Comparison of ENCODE assay signal across 12 cellular contexts in genomic region chr17:63436523-63437110, GRCh38. TPM values are rescaled to one million over a fixed set of nuclear protein-coding genes. Genes with fewer than 3 reads are reported as not detected.
A peak's percentile ranks its signal among the peaks of the same experiment; 100 is the strongest.
DNase-seq lines count a peak whose midpoint lies in the region; ATAC-seq, FAIRE-seq and TF ChIP-seq lines count a peak whose summit lies in the region.
"Had no signal": no experiment of that assay in that cellular context is flagged by ENCODE, and none has a peak within 500 bp of the region (broad histone marks: within the 10 kb centered on the region; RNA-seq: fewer than 3 reads in every experiment).

No MANE protein-coding gene starts in this region.

- H3K27me3 Mint-ChIP-seq in GM23338 (ENCODE audit: insufficient read depth, low read depth, poor library complexity) = peaks cover 7% of the 10 kb centered on the region
- no peaks in the 10 kb centered on the region for H3K27me3 Mint-ChIP-seq in mesothelial cell of epicardium (ENCODE audit: low read depth)
- H3K27me3 Mint-ChIP-seq: brain; stimulated activated naive CD8-positive, alpha-beta T cell treated with anti-CD3 and anti-CD28 coated beads, Interleukin-15, Interleukin-2, amounts not matched to agents 100 ng/mL and 50 ng/mL, for 24 hours had no signal

- no peaks in the 10 kb centered on the region for H3F3A ChIP-seq in GM23338 (replicated peaks; ENCODE audit: low read depth)

- H3K36me3 ChIP-seq in BLaER1 treated with 17β-estradiol and CSF1 and Interleukin-3, amounts not matched to agents 10 nM and 100 nM = no peaks in the 10 kb centered on the region; a peak in 1 of 22 replicates
- no peaks in the 10 kb centered on the region for H3K36me3 ChIP-seq in GM23338 (ENCODE audit: insufficient read depth)
- H3K36me3 ChIP-seq in WERI-Rb-1 = peaks cover 25% of the 10 kb centered on the region
- H3K36me3 ChIP-seq in HepG2 (replicated peaks in 1 of 2; ENCODE audit: control insufficient read depth in 1 of 2, insufficient read depth in 2 of 2, low read length in 2 of 2) = no peaks in the 10 kb centered on the region

- TF ChIP-seq POLR2A in HepG2 (IDR thresholded peaks at IDR 0.05; ENCODE audit: insufficient read depth in 1 of 2, low read depth in 2 of 2, low read length in 2 of 2) = no peak

- ATAC-seq in GM23338 = peak; percentile 28
- ATAC-seq in HepG2 = no peak
- no peak for ATAC-seq in HG03432 (IDR thresholded peaks at IDR 0.05; ENCODE audit: unreplicated experiment)

- peaks cover 63 to 88% (median 78%) of the 10 kb centered on the region in 10 experiments for H3K4me1 ChIP-seq in BLaER1 treated with 17β-estradiol and CSF1 and Interleukin-3, amounts not matched to agents 10 nM and 100 nM
- H3K4me1 ChIP-seq in GM23338 (ENCODE audit: insufficient read depth) (peaks cover 6% of the 10 kb centered on the region; the same call in 1 of the 2 replicates), HepG2 (ENCODE audit: insufficient read depth, low read length) (peaks cover 51% of the 10 kb centered on the region)

- in situ Hi-C loops in HepG2 (cut with HindIII; ENCODE audit: extremely low pct_ligation_motif_present, low pct_unique_long_range_greater_than_20kb) = no loop called here

- H3K9me3 Mint-ChIP-seq in GM23338 (no peaks in the 10 kb centered on the region), mesothelial cell of epicardium (no peaks in the 10 kb centered on the region)
- H3K9me3 Mint-ChIP-seq: brain; stimulated activated naive CD8-positive, alpha-beta T cell treated with anti-CD3 and anti-CD28 coated beads, Interleukin-15, Interleukin-2, amounts not matched to agents 100 ng/mL and 50 ng/mL, for 24 hours had no signal

- H3K4me3 Mint-ChIP-seq in GM23338 (no peak overlapping the region), mesothelial cell of epicardium (no peak overlapping the region)
- H3K4me3 Mint-ChIP-seq: brain; stimulated activated naive CD8-positive, alpha-beta T cell treated with anti-CD3 and anti-CD28 coated beads, Interleukin-15, Interleukin-2, amounts not matched to agents 100 ng/mL and 50 ng/mL, for 24 hours had no signal

- 71% methylated on average over 13 of the region's 17 CpGs for WGBS in HepG2 (ENCODE audit: low lambda C conversion rate)

- H3K27ac Mint-ChIP-seq in GM23338 (no peak overlapping the region; the same call in 1 of the 2 replicates), mesothelial cell of epicardium (no peak overlapping the region)
- H3K27ac Mint-ChIP-seq: stimulated activated naive CD8-positive, alpha-beta T cell treated with anti-CD3 and anti-CD28 coated beads, Interleukin-15, Interleukin-2, amounts not matched to agents 100 ng/mL and 50 ng/mL, for 24 hours had no signal

- no TSS peak for BruUV-seq in HepG2 (replicated peaks; lab: Mats Ljungman, UMichigan)

- H3K9me3 ChIP-seq in BLaER1 treated with 17β-estradiol and CSF1 and Interleukin-3, amounts not matched to agents 10 nM and 100 nM (replicated peaks in 1 of 11) = no peaks in the 10 kb centered on the region
- H3K9me3 ChIP-seq in WERI-Rb-1 (ENCODE audit: severe bottlenecking) (no peaks in the 10 kb centered on the region), HepG2 (ENCODE audit: low read length) (no peaks in the 10 kb centered on the region)
- H3K9me3 ChIP-seq: mucosa of descending colon had no signal

- H3K4me1 Mint-ChIP-seq in GM23338 (peaks cover 36% of the 10 kb centered on the region), mesothelial cell of epicardium (peaks cover 12% of the 10 kb centered on the region)

- H3K27me3 ChIP-seq in BLaER1 treated with 17β-estradiol and CSF1 and Interleukin-3, amounts not matched to agents 10 nM and 100 nM = 0 out of 22 replicates have a peak, but pooled peaks cover 0 to 3% (median 0%) of the 10 kb centered on the region in 11 experiments
- H3K27me3 ChIP-seq in GM23338 (ENCODE audit: insufficient read depth) (no peaks in the 10 kb centered on the region), WERI-Rb-1 (ENCODE audit: insufficient read depth, low read depth, severe bottlenecking) (no peaks in the 10 kb centered on the region), HepG2 (ENCODE audit: control insufficient read depth in 1 of 2, insufficient read depth in 2 of 2, low read length in 2 of 2) (peaks cover 0 to 15% of the 10 kb centered on the region in 2 experiments; a peak in 2 of 5 replicates)

- no peaks in the 10 kb centered on the region; a peak in 1 of 22 replicates for H4K20me1 ChIP-seq in BLaER1 treated with 17β-estradiol and CSF1 and Interleukin-3, amounts not matched to agents 10 nM and 100 nM
- H4K20me1 ChIP-seq in GM23338 (replicated peaks; ENCODE audit: insufficient read depth) = no peaks in the 10 kb centered on the region; the same call in 1 of the 2 replicates
- H4K20me1 ChIP-seq in HepG2 (ENCODE audit: insufficient read depth, low read length) = no peaks in the 10 kb centered on the region

- CTCF ChIA-PET in HepG2 (lab: Yijun Ruan, JAX; ENCODE audit: low intra/inter-chr PET ratio, low total read pairs) = interaction anchor here (1.1 kb wide), 1 partner anchor 42 kb away, joined by 5 read pairs; no protein-coding TSS in a partner anchor

- TF ChIP-seq EP300 in HepG2 (IDR thresholded peaks at IDR 0.05; ENCODE audit: low read depth in 2 of 2, low read length in 2 of 2) (no peak), HepG2 (CRISPR knock-in tag; IDR thresholded peaks at IDR 0.05; ENCODE audit: borderline replicate concordance) (no peak)

- peak overlapping the region in 10 of 11 experiments; percentile 23 to 87 (median 82); a peak in 19 of 22 replicates for H3K4me2 ChIP-seq in BLaER1 treated with 17β-estradiol and CSF1 and Interleukin-3, amounts not matched to agents 10 nM and 100 nM
- peak overlapping the region; percentile 48; the same call in 1 of the 2 replicates for H3K4me2 ChIP-seq in GM23338
- no peak overlapping the region for H3K4me2 ChIP-seq in HepG2 (ENCODE audit: low read depth, low read length)

- TF ChIP-seq CTCF in GM23338 (conservative IDR thresholded peaks at IDR 0.05; ENCODE audit: low read depth in 2 of 2) (peak; percentile 61 to 77), WERI-Rb-1 (IDR thresholded peaks at IDR 0.05; ENCODE audit: low read depth, low read length) (peak; percentile 93), HepG2 (CRISPR knock-in tag; IDR thresholded peaks at IDR 0.05) (peak; percentile 63), mesothelial cell of epicardium (IDR thresholded peaks at IDR 0.05; ENCODE audit: unreplicated experiment) (no peak)

- H2AFZ ChIP-seq in GM23338 (no peak overlapping the region), HepG2 (ENCODE audit: low read length) (no peak overlapping the region)

- H3K36me3 Mint-ChIP-seq in GM23338 (ENCODE audit: low read depth) (peaks cover 3% of the 10 kb centered on the region; the same call in 1 of the 3 replicates), mesothelial cell of epicardium (peaks cover 2% of the 10 kb centered on the region)
- H3K36me3 Mint-ChIP-seq: brain had no signal

- peak; percentile 43 for TF ChIP-seq RAD21 in HepG2 (CRISPR knock-in tag; IDR thresholded peaks at IDR 0.05)

- no peaks in the 10 kb centered on the region for H3K79me2 ChIP-seq in GM23338 (replicated peaks; ENCODE audit: insufficient read depth)
- no peaks in the 10 kb centered on the region for H3K79me2 ChIP-seq in HepG2 (ENCODE audit: insufficient read depth, low read length)

- no peak overlapping the region for H3K27ac ChIP-seq in BLaER1 treated with 17β-estradiol and CSF1 and Interleukin-3, amounts not matched to agents 10 nM and 100 nM
- H3K27ac ChIP-seq in GM23338 (ENCODE audit: low read depth) = no peak overlapping the region
- peak overlapping the region; percentile 64 for H3K27ac ChIP-seq in WERI-Rb-1
- no peak overlapping the region for H3K27ac ChIP-seq in HepG2 (ENCODE audit: extremely low read length, insufficient read depth, low read length)

- H3K9ac ChIP-seq in BLaER1 treated with 17β-estradiol and CSF1 and Interleukin-3, amounts not matched to agents 10 nM and 100 nM = no peak overlapping the region
- H3K9ac ChIP-seq in HepG2 (ENCODE audit: insufficient read depth, low read depth, low read length) = no peak overlapping the region

- POLR2A ChIA-PET in HepG2 (lab: Yijun Ruan, JAX) = interaction anchor here (1.1 to 1.3 kb wide), 2 partner anchors 60 to 185 kb away, joined by 3 read pairs; partner anchors contain the start of gene MAP3K3

- FAIRE-seq in HepG2 (lab: Jason Lieb, UNC) = no peak

- DNase-seq in GM23338 (ENCODE audit: low spot score) = peak; percentile 63
- DNase-seq in WERI-Rb-1 = peak; percentile 95
- DNase-seq in HepG2 (ENCODE audit: low spot score) = no peak
- no peak for DNase-seq in mesothelial cell of epicardium (ENCODE audit: low spot score in 2 of 2, unreplicated experiment in 2 of 2)
- no peak for DNase-seq in stimulated activated CD4-positive, alpha-beta T cell treated with anti-CD3 and anti-CD28 coated beads, Interleukin-4, amount 100 ng/mL, for 4 hours
- DNase-seq in COR-L47 (lab: John Stamatoyannopoulos, UW) = no peak
- DNase-seq: NCI-H2081 treated with DMSO at 0.1 percent for 48 hours had no signal

- no peaks in the 10 kb centered on the region for H3K9me2 ChIP-seq in GM23338 (ENCODE audit: insufficient read depth)

- no peak overlapping the region for H3K4me3 ChIP-seq in BLaER1 treated with 17β-estradiol and CSF1 and Interleukin-3, amounts not matched to agents 10 nM and 100 nM
- H3K4me3 ChIP-seq in GM23338 = no peak overlapping the region
- no peak overlapping the region for H3K4me3 ChIP-seq in WERI-Rb-1 (ENCODE audit: low read depth, low read length)
- no peak overlapping the region for H3K4me3 ChIP-seq in HepG2 (replicated peaks in 1 of 3; ENCODE audit: insufficient read depth in 1 of 3, low read depth in 2 of 3, low read length in 3 of 3)
- H3K4me3 ChIP-seq: mucosa of descending colon had no signal

- intact Hi-C loops in HepG2 (cut with micrococcal nuclease; ENCODE audit: unreplicated experiment) = no loop called here

RNA-seq across cellular contexts. Expression of gene CYB561, which starts 9.5 kb away (rescaled TPM):
- total RNA-seq in GM23338 (2014; rRNA removed; shearing (Covaris generic)) = 21.9 and 30.9 TPM in 2 replicates
- polyA plus RNA-seq in GM23338 (2016; fragmentation: Nextera tagmentation; extraction: Ambion mirVana) = 13.2 and 13.7 TPM in 2 replicates
- 3.1 and 6.7 TPM in 2 replicates for total RNA-seq in HepG2 (2016; rRNA removed; fragmentation: Illumina TruSeq; extraction: Trizol)
- total RNA-seq in HepG2 (2016; cell fraction: cytosol; rRNA removed; fragmentation: Illumina TruSeq; extraction: Trizol; ENCODE audit: low read depth) = 2.0 TPM in 2 replicates
- total RNA-seq in HepG2 (2016; cell fraction: insoluble cytoplasmic fraction; rRNA removed; fragmentation: Illumina TruSeq; extraction: Trizol) = 3.7 and 6.3 TPM in 2 replicates
- total RNA-seq in HepG2 (2016; cell fraction: membrane; rRNA removed; fragmentation: Illumina TruSeq; extraction: Trizol) = 5.5 and 6.5 TPM in 2 replicates
- 3.5 and 4.9 TPM in 2 replicates for total RNA-seq in HepG2 (2016; cell fraction: nucleus; rRNA removed; fragmentation: Illumina TruSeq; extraction: Trizol)
- 1.5 and 1.6 TPM in 2 replicates for polyA plus RNA-seq in HepG2 (2011; rRNA removed)
- 1.1 and 1.3 TPM in 2 replicates for polyA plus RNA-seq in HepG2 (2011; cell fraction: cytosol; rRNA removed)
- polyA plus RNA-seq in HepG2 (2011; cell fraction: nucleus; rRNA removed) = 2.1 and 2.4 TPM in 2 replicates
- 1.1 and 1.3 TPM in 2 replicates for polyA plus RNA-seq in HepG2 (2012)
- 1.9 and 2.3 TPM in 2 replicates for polyA plus RNA-seq in HepG2 (2016; cell fraction: cytosol; fragmentation: Illumina TruSeq; extraction: Trizol; ENCODE audit: low read depth)
- polyA plus RNA-seq in HepG2 (2016; cell fraction: insoluble cytoplasmic fraction; fragmentation: Illumina TruSeq; extraction: Trizol; ENCODE audit: low read depth) = 3.5 and 4.0 TPM in 2 replicates
- 4.5 and 4.6 TPM in 2 replicates for polyA plus RNA-seq in HepG2 (2016; cell fraction: membrane; fragmentation: Illumina TruSeq; extraction: Trizol; ENCODE audit: low read depth)
- 9.1 TPM in 2 replicates for polyA plus RNA-seq in HepG2 (2016; cell fraction: nucleus; fragmentation: Illumina TruSeq; extraction: Trizol; ENCODE audit: insufficient read depth, low read depth)
- polyA minus RNA-seq in HepG2 (2011; rRNA and poly(A)+ RNA removed; ENCODE audit: low replicate concordance) = 10.1 and 69.6 TPM in 2 replicates
- 1.1 TPM in 2 replicates for polyA minus RNA-seq in HepG2 (2011; cell fraction: cytosol; rRNA and poly(A)+ RNA removed)
- 1.4 and 2.6 TPM in 2 replicates for polyA minus RNA-seq in HepG2 (2011; cell fraction: nucleus; rRNA and poly(A)+ RNA removed)
- total RNA-seq in mesothelial cell of epicardium = 20.4 to 21.5 TPM (median 20.5 TPM) in 3 replicates

RNA-seq across cellular contexts. Expression of gene ACE, which starts 40.2 kb away (rescaled TPM):
- total RNA-seq in GM23338 (2014; rRNA removed; shearing (Covaris generic)) = 5.4 and 9.1 TPM in 2 replicates
- 0.82 and 1.0 TPM in 2 replicates for polyA plus RNA-seq in GM23338 (2016; fragmentation: Nextera tagmentation; extraction: Ambion mirVana)
- 0.13 TPM in 1 of 2 replicates, not detected in the other for total RNA-seq in HepG2 (2016; rRNA removed; fragmentation: Illumina TruSeq; extraction: Trizol)
- not detected in 2 replicates for total RNA-seq in HepG2 (2016; cell fraction: cytosol; rRNA removed; fragmentation: Illumina TruSeq; extraction: Trizol; ENCODE audit: low read depth)
- 0.15 TPM in 1 of 2 replicates, not detected in the other for total RNA-seq in HepG2 (2016; cell fraction: insoluble cytoplasmic fraction; rRNA removed; fragmentation: Illumina TruSeq; extraction: Trizol)
- total RNA-seq in HepG2 (2016; cell fraction: membrane; rRNA removed; fragmentation: Illumina TruSeq; extraction: Trizol) = not detected in 2 replicates
- not detected in 2 replicates for total RNA-seq in HepG2 (2016; cell fraction: nucleus; rRNA removed; fragmentation: Illumina TruSeq; extraction: Trizol)
- 0.03 and 0.08 TPM in 2 replicates for polyA plus RNA-seq in HepG2 (2011; rRNA removed)
- 0.05 TPM in 1 of 2 replicates, not detected in the other for polyA plus RNA-seq in HepG2 (2011; cell fraction: cytosol; rRNA removed)
- polyA plus RNA-seq in HepG2 (2011; cell fraction: nucleus; rRNA removed) = 0.09 and 0.11 TPM in 2 replicates
- polyA plus RNA-seq in HepG2 (2012) = 0.13 and 0.23 TPM in 2 replicates
- not detected in 2 replicates for polyA plus RNA-seq in HepG2 (2016; cell fraction: cytosol; fragmentation: Illumina TruSeq; extraction: Trizol; ENCODE audit: low read depth)
- not detected in 2 replicates for polyA plus RNA-seq in HepG2 (2016; cell fraction: insoluble cytoplasmic fraction; fragmentation: Illumina TruSeq; extraction: Trizol; ENCODE audit: low read depth)
- not detected in 2 replicates for polyA plus RNA-seq in HepG2 (2016; cell fraction: membrane; fragmentation: Illumina TruSeq; extraction: Trizol; ENCODE audit: low read depth)
- polyA plus RNA-seq in HepG2 (2016; cell fraction: nucleus; fragmentation: Illumina TruSeq; extraction: Trizol; ENCODE audit: insufficient read depth, low read depth) = 0.56 TPM in 1 of 2 replicates, not detected in the other
- 0.37 TPM in 1 of 2 replicates, not detected in the other for polyA minus RNA-seq in HepG2 (2011; rRNA and poly(A)+ RNA removed; ENCODE audit: low replicate concordance)
- polyA minus RNA-seq in HepG2 (2011; cell fraction: cytosol; rRNA and poly(A)+ RNA removed) = not detected in 2 replicates
- polyA minus RNA-seq in HepG2 (2011; cell fraction: nucleus; rRNA and poly(A)+ RNA removed) = 0.26 TPM in 1 of 2 replicates, not detected in the other
- total RNA-seq in mesothelial cell of epicardium = 2.4 to 2.9 TPM (median 2.6 TPM) in 3 replicates

Comparison
In these comparisons a context has a peak if more than half of its experiments do, and no peak if none do; other contexts are left out.
1. DNase-seq: peak in GM23338 (single experiment) and WERI-Rb-1 (single experiment); none in HepG2 (single experiment), mesothelial cell of epicardium (0 of 2), stimulated activated CD4-positive, alpha-beta T cell treated with anti-CD3 and anti-CD28 coated beads, Interleukin-4, amount 100 ng/mL, for 4 hours (0 of 2) and COR-L47 (single experiment).